In genomic region chr1:109984456-109985250, GRCh38 we compare ENCODE assay signal across 8 cellular contexts. TPM values are rescaled to one million over a fixed set of nuclear protein-coding genes. Genes with fewer than 3 reads are reported as not detected.
DNase-seq lines count a peak whose midpoint lies in the region; ATAC-seq and TF ChIP-seq lines count a peak whose summit lies in the region.

AHCYL1 (plus strand) TSS chr1:109984765; CDS start chr1:109985053, 288 bp downstream.

- peaks cover 26 to 34% of the 10 kb centered on the region in 2 donors for H3K4me1 ChIP-seq in adrenal gland (replicated peaks in 1 of 2)
- peaks cover 9 to 64% (median 55%) of the 10 kb centered on the region in 12 donors for H3K4me1 ChIP-seq in heart left ventricle
- H3K4me1 ChIP-seq in upper lobe of left lung: peaks cover 45 to 63% (median 57%) of the 10 kb centered on the region in 4 donors

- no peaks in the 10 kb centered on the region for H3K36me3 ChIP-seq in adrenal gland (replicated peaks in 1 of 2)
- peaks cover 0 to 10% (median 0%) of the 10 kb centered on the region in 9 donors for H3K36me3 ChIP-seq in heart left ventricle
- no peaks in the 10 kb centered on the region for H3K36me3 ChIP-seq in upper lobe of left lung

- peak; percentile 97 to 99 for TF ChIP-seq POLR2A in adrenal gland (IDR thresholded peaks at IDR 0.05)
- TF ChIP-seq POLR2A in heart left ventricle (IDR thresholded peaks at IDR 0.05): peak; percentile 95 to 98
- TF ChIP-seq POLR2A in upper lobe of left lung (IDR thresholded peaks at IDR 0.05): peak in 3 of 4 donors; percentile 83 to 99 (median 97)

- H3K9me3 ChIP-seq in adrenal gland (replicated peaks in 1 of 3) (no peaks in the 10 kb centered on the region), heart left ventricle (no peaks in the 10 kb centered on the region), upper lobe of left lung (no peaks in the 10 kb centered on the region)

- no peaks in the 10 kb centered on the region for H3K27me3 ChIP-seq in adrenal gland
- H3K27me3 ChIP-seq in heart left ventricle: no peaks in the 10 kb centered on the region
- H3K27me3 ChIP-seq in upper lobe of left lung: no peaks in the 10 kb centered on the region

- peak in 1 of 4 donors; percentile 83 for TF ChIP-seq EP300 in upper lobe of left lung (IDR thresholded peaks at IDR 0.05)

- WGBS in adrenal gland, 4 donors: 0 to 1% (median 1%) methylated on average over 10 to 79 of the region's 79 CpGs
- 0 to 1% (median 0%) methylated on average over 9 to 79 of the region's 79 CpGs for WGBS in heart left ventricle, 4 donors
- 0% methylated on average over 3 to 23 of the region's 79 CpGs for WGBS in upper lobe of left lung, 2 donors

- H3K27ac ChIP-seq in adrenal gland (peak within 1 kb of the TSS; percentile 92 to 98 (median 96)), heart left ventricle (peak within 1 kb of the TSS; percentile 90 to 99 (median 98)), upper lobe of left lung (peak within 1 kb of the TSS; percentile 92 to 99 (median 96))

- in situ Hi-C loops in GM13976 (cut with MboI; ENCODE audit: low sequenced_read_pairs, unreplicated experiment): loop anchor here (5.0 to 10.0 kb wide), 3 partner anchors 207 to 440 kb away; partner anchors contain the start of gene GNAI3

- ATAC-seq in HG02870 (IDR thresholded peaks at IDR 0.05; ENCODE audit: unreplicated experiment) (peak; percentile 94), heart left ventricle (peak; percentile 96 to 98 (median 98)), upper lobe of left lung (ENCODE audit: low FRiP score in 2 of 2) (peak; percentile 97 to 98)

- peak within 1 kb of the TSS; percentile 7 to 96 (median 70) for H3K4me3 ChIP-seq in adrenal gland
- H3K4me3 ChIP-seq in heart left ventricle: peak within 1 kb of the TSS; percentile 61 to 97 (median 93)
- peak within 1 kb of the TSS; percentile 67 to 87 (median 80) for H3K4me3 ChIP-seq in upper lobe of left lung

- peak; percentile 96 for TF ChIP-seq CTCF in GM13976 (IDR thresholded peaks at IDR 0.05; ENCODE audit: borderline replicate concordance, control extremely low read depth, extremely low read depth, insufficient read depth, missing control alignments)
- TF ChIP-seq CTCF in adrenal gland (IDR thresholded peaks at IDR 0.05): peak; percentile 96 to 100 (median 99)
- peak; percentile 96 to 100 (median 98) for TF ChIP-seq CTCF in heart left ventricle (IDR thresholded peaks at IDR 0.05)
- peak; percentile 95 to 100 (median 100) for TF ChIP-seq CTCF in upper lobe of left lung (IDR thresholded peaks at IDR 0.05)

- DNase-seq in GM13976 (ENCODE audit: low spot score) (peak; percentile 100), NCI-H146 (lab: John Stamatoyannopoulos, UW) (peak; percentile 99), T-helper 1 cell (peak; percentile 97 to 99 (median 98)), adrenal gland (peak; percentile 99 to 100 (median 100)), heart left ventricle (peak; percentile 100), posterior cingulate gyrus (peak; percentile 99 to 100 (median 100)), upper lobe of left lung (peak; percentile 97 to 100)

- intact Hi-C loops in adrenal gland (cut with DNase I): loop anchor here (5.0 to 10.0 kb wide), 5 partner anchors 57 to 440 kb away; partner anchors contain the start of genes CSF1 (in 1 of the 2), GNAI3 (in 1 of the 2) and GSTM4 (in 1 of the 2)
- intact Hi-C loops in heart left ventricle (cut with DNase I): loop anchor here (1.0 to 10.0 kb wide), 10 partner anchors 57 to 440 kb away; partner anchors contain the start of genes GNAI3 (in 7 of the 10) and CSF1 (in 5 of the 10)
- intact Hi-C loops in posterior cingulate gyrus (cut with DNase I): loop anchor here (1.0 to 5.0 kb wide), 5 partner anchors 62 to 437 kb away; partner anchors contain the start of gene GNAI3

RNA-seq across cellular contexts. Expression of gene AHCYL1, which starts in this region (rescaled TPM):
- total RNA-seq in adrenal gland (100 to 1,000 TPM in 5 of 8 donors, 10 to 100 TPM in 3; 60.7 to 147 (median 114) TPM), heart left ventricle (10 to 100 TPM; 31.1 to 56.7 (median 48.7) TPM), upper lobe of left lung (10 to 100 TPM; 41.9 to 89.6 (median 76.1) TPM)
- polyA plus RNA-seq in adrenal gland (100 to 1,000 TPM in 1 of 3 donors, 10 to 100 TPM in 2; 33.5 to 172 (median 37.7) TPM), heart left ventricle (10 to 100 TPM; 23.8 to 37.2 TPM)

Comparison
In these comparisons a context has a peak if more than half of its experiments do, and no peak if none do; other contexts are left out.
1. Peak in every context shown above with its lines: DNase-seq, ATAC-seq, H3K4me3 ChIP-seq and H3K27ac ChIP-seq.